Comparison of ENCODE assay signal across 10 cellular contexts in the genomic region with DNA sequence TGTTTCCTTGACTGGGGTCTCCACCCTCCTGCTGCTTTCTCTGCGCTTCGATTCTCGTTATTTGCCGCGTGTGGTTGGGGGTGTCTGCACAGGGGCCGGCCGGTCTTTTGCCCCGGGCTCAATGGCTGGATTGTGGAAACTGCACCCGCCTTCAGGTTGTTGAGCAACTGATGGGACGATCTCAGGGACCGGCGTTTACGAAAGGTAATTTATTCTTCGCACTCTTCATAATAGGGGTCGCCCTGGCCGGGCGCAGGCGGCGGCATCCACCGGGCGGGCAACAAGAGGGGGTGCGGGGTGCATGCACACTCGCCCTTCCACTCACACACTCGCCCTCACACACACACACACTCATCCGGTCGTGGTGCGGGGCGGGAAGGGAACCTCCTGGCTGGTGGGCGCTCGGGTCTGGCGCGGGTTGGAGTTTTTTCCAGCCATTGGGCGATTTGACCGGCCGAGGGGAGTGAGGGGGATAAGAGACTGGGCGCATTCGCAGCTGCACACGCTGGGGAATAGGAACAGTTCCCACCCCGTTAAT. TPM values are rescaled to one million over a fixed set of nuclear protein-coding genes. Genes with fewer than 3 reads are reported as not detected.
A peak's percentile ranks its signal among the peaks of the same experiment; 100 is the strongest.
DNase-seq lines count a peak whose midpoint lies in the region; ATAC-seq and TF ChIP-seq lines count a peak whose summit lies in the region.
"Had no signal": no experiment of that assay in that cellular context is flagged by ENCODE, and none has a peak within 500 bp of the region (broad histone marks: within the 10 kb centered on the region; RNA-seq: fewer than 3 reads in every experiment).

No MANE protein-coding gene starts in this region.

- H3K27ac ChIP-seq in colonic mucosa: peak overlapping the region; percentile 22
- H3K27ac ChIP-seq in lower lobe of right lung: no peak overlapping the region
- no peak overlapping the region for H3K27ac ChIP-seq in upper lobe of right lung
- H3K27ac ChIP-seq: BLaER1 treated with 17β-estradiol and CSF1 and Interleukin-3, amounts not matched to agents 10 nM and 100 nM had no signal

- H3K9me3 ChIP-seq in colonic mucosa: no peaks in the 10 kb centered on the region
- H3K9me3 ChIP-seq in lower lobe of right lung: no peaks in the 10 kb centered on the region
- no peaks in the 10 kb centered on the region for H3K9me3 ChIP-seq in upper lobe of right lung
- H3K9me3 ChIP-seq in Caco-2: no peaks in the 10 kb centered on the region

- peaks cover 48% of the 10 kb centered on the region for H3K27me3 Mint-ChIP-seq in activated CD4-positive, alpha-beta T cell treated with anti-CD3 and anti-CD28 coated beads, Interleukin-2, amount 10 ng/mL, durations not matched to agents 24 days and 14 days
- H3K27me3 Mint-ChIP-seq in activated CD4-positive, alpha-beta T cell treated with anti-CD3 and anti-CD28 coated beads, Interleukin-2, amount 10 ng/mL, durations not matched to agents 7 days and 5 days: peaks cover 50% of the 10 kb centered on the region
- H3K27me3 Mint-ChIP-seq in Caco-2 (ENCODE audit: insufficient read depth, unreplicated experiment): no peaks in the 10 kb centered on the region

- no peaks in the 10 kb centered on the region for H3K9me3 Mint-ChIP-seq in activated CD4-positive, alpha-beta T cell treated with anti-CD3 and anti-CD28 coated beads, Interleukin-2, amount 10 ng/mL, durations not matched to agents 24 days and 14 days
- H3K9me3 Mint-ChIP-seq in activated CD4-positive, alpha-beta T cell treated with anti-CD3 and anti-CD28 coated beads, Interleukin-2, amount 10 ng/mL, durations not matched to agents 7 days and 5 days: no peaks in the 10 kb centered on the region
- peaks cover 6% of the 10 kb centered on the region for H3K9me3 Mint-ChIP-seq in Caco-2 (ENCODE audit: unreplicated experiment)

- H3K4me1 Mint-ChIP-seq in activated CD4-positive, alpha-beta T cell treated with anti-CD3 and anti-CD28 coated beads, Interleukin-2, amount 10 ng/mL, durations not matched to agents 24 days and 14 days: peaks cover 2% of the 10 kb centered on the region
- H3K4me1 Mint-ChIP-seq in activated CD4-positive, alpha-beta T cell treated with anti-CD3 and anti-CD28 coated beads, Interleukin-2, amount 10 ng/mL, durations not matched to agents 7 days and 5 days: peaks cover 7% of the 10 kb centered on the region
- peaks cover 8% of the 10 kb centered on the region for H3K4me1 Mint-ChIP-seq in Caco-2 (ENCODE audit: low read depth, unreplicated experiment)

- DNase-seq in activated CD4-positive, alpha-beta T cell treated with anti-CD3 and anti-CD28 coated beads, Interleukin-2, amount 10 ng/mL, durations not matched to agents 24 days and 14 days: no peak
- no peak for DNase-seq in activated CD4-positive, alpha-beta T cell treated with anti-CD3 and anti-CD28 coated beads, Interleukin-2, amount 10 ng/mL, durations not matched to agents 7 days and 5 days
- DNase-seq in colonic mucosa (no peak), lower lobe of right lung (peak; percentile 32), upper lobe of right lung (no peak), Caco-2 (no peak)
- DNase-seq in stimulated activated CD4-positive, alpha-beta T cell treated with anti-CD3 and anti-CD28 coated beads, Interleukin-4, amount 100 ng/mL, for 1 hour: no peak

- H3K4me1 ChIP-seq in colonic mucosa (no peaks in the 10 kb centered on the region), lower lobe of right lung (peaks cover 9% of the 10 kb centered on the region), upper lobe of right lung (no peaks in the 10 kb centered on the region), Caco-2 (peaks cover 21% of the 10 kb centered on the region)
- H3K4me1 ChIP-seq: BLaER1 treated with 17β-estradiol and CSF1 and Interleukin-3, amounts not matched to agents 10 nM and 100 nM had no signal

- intact Hi-C loops in activated CD4-positive, alpha-beta T cell treated with anti-CD3 and anti-CD28 coated beads, Interleukin-2, amount 10 ng/mL, durations not matched to agents 24 days and 14 days (cut with micrococcal nuclease): no loop called here
- intact Hi-C loops in colonic mucosa (cut with DNase I) (no loop called here), lower lobe of right lung (cut with DNase I) (no loop called here), upper lobe of right lung (cut with DNase I) (no loop called here), Caco-2 (cut with micrococcal nuclease; ENCODE audit: unreplicated experiment) (loop anchor here (10.0 kb wide), 2 partner anchors 353 to 357 kb away; no protein-coding TSS in a partner anchor)

- peak in 1 of 2 donors; percentile 29 for ATAC-seq in lower lobe of right lung
- peak; percentile 22 for ATAC-seq in upper lobe of right lung
- no peak for ATAC-seq in GM21528 (IDR thresholded peaks at IDR 0.05; ENCODE audit: low FRiP score, unreplicated experiment)

- H3K27ac Mint-ChIP-seq in activated CD4-positive, alpha-beta T cell treated with anti-CD3 and anti-CD28 coated beads, Interleukin-2, amount 10 ng/mL, durations not matched to agents 24 days and 14 days: no peak overlapping the region
- H3K27ac Mint-ChIP-seq in activated CD4-positive, alpha-beta T cell treated with anti-CD3 and anti-CD28 coated beads, Interleukin-2, amount 10 ng/mL, durations not matched to agents 7 days and 5 days: no peak overlapping the region
- H3K27ac Mint-ChIP-seq in Caco-2 (ENCODE audit: unreplicated experiment): no peak overlapping the region

- CTCF ChIA-PET in activated CD4-positive, alpha-beta T cell treated with anti-CD3 and anti-CD28 coated beads, Interleukin-2, amount 10 ng/mL, durations not matched to agents 7 days and 5 days (lab: Charles Lee): no interaction called here
- CTCF ChIA-PET in Caco-2 (lab: Charles Lee): no interaction called here

- no peak for TF ChIP-seq CTCF in colonic mucosa (IDR thresholded peaks at IDR 0.05)
- no peak for TF ChIP-seq CTCF in lower lobe of right lung (IDR thresholded peaks at IDR 0.05)
- no peak for TF ChIP-seq CTCF in upper lobe of right lung (IDR thresholded peaks at IDR 0.05)
- no peak for TF ChIP-seq CTCF in Caco-2 (IDR thresholded peaks at IDR 0.05; ENCODE audit: insufficient read depth in 1 of 2, low read depth in 1 of 2, low read length in 1 of 2, severe bottlenecking in 1 of 2, unreplicated experiment in 1 of 2)

- H3K4me3 Mint-ChIP-seq in activated CD4-positive, alpha-beta T cell treated with anti-CD3 and anti-CD28 coated beads, Interleukin-2, amount 10 ng/mL, durations not matched to agents 24 days and 14 days: peak overlapping the region; percentile 35
- no peak overlapping the region for H3K4me3 Mint-ChIP-seq in activated CD4-positive, alpha-beta T cell treated with anti-CD3 and anti-CD28 coated beads, Interleukin-2, amount 10 ng/mL, durations not matched to agents 7 days and 5 days
- no peak overlapping the region for H3K4me3 Mint-ChIP-seq in Caco-2 (ENCODE audit: unreplicated experiment)

- peak overlapping the region in 1 of 2 donors; percentile 49 for H3K9ac ChIP-seq in colonic mucosa (ENCODE audit: low read depth in 2 of 2, low read length in 2 of 2)
- H3K9ac ChIP-seq: BLaER1 treated with 17β-estradiol and CSF1 and Interleukin-3, amounts not matched to agents 10 nM and 100 nM had no signal

- H3K27me3 ChIP-seq in colonic mucosa (peaks cover 36% of the 10 kb centered on the region), lower lobe of right lung (ENCODE audit: low read depth) (peaks cover 39% of the 10 kb centered on the region), upper lobe of right lung (peaks cover 47% of the 10 kb centered on the region), Caco-2 (replicated peaks; ENCODE audit: control insufficient read depth, insufficient read depth, low read length) (no peaks in the 10 kb centered on the region)
- H3K27me3 ChIP-seq: BLaER1 treated with 17β-estradiol and CSF1 and Interleukin-3, amounts not matched to agents 10 nM and 100 nM had no signal

- no TSS peak for BruUV-seq in Caco-2 (replicated peaks; lab: Mats Ljungman, UMichigan)

- H3K36me3 ChIP-seq in colonic mucosa: no peaks in the 10 kb centered on the region
- no peaks in the 10 kb centered on the region for H3K36me3 ChIP-seq in lower lobe of right lung
- H3K36me3 ChIP-seq in upper lobe of right lung: no peaks in the 10 kb centered on the region
- H3K36me3 ChIP-seq in Caco-2 (ENCODE audit: control insufficient read depth, insufficient read depth, low read length): no peaks in the 10 kb centered on the region
- H3K36me3 ChIP-seq: BLaER1 treated with 17β-estradiol and CSF1 and Interleukin-3, amounts not matched to agents 10 nM and 100 nM had no signal

- H3K36me3 Mint-ChIP-seq in activated CD4-positive, alpha-beta T cell treated with anti-CD3 and anti-CD28 coated beads, Interleukin-2, amount 10 ng/mL, durations not matched to agents 24 days and 14 days (ENCODE audit: low read depth): peaks cover 2% of the 10 kb centered on the region
- no peaks in the 10 kb centered on the region for H3K36me3 Mint-ChIP-seq in activated CD4-positive, alpha-beta T cell treated with anti-CD3 and anti-CD28 coated beads, Interleukin-2, amount 10 ng/mL, durations not matched to agents 7 days and 5 days (ENCODE audit: low read depth)
- peaks cover 10% of the 10 kb centered on the region for H3K36me3 Mint-ChIP-seq in Caco-2 (ENCODE audit: insufficient read depth, unreplicated experiment)

- H3K4me3 ChIP-seq in colonic mucosa (peak overlapping the region; percentile 30), lower lobe of right lung (peak overlapping the region; percentile 58), upper lobe of right lung (peak overlapping the region; percentile 52), Caco-2 (ENCODE audit: low read depth, low read length) (no peak overlapping the region)

- POLR2A ChIA-PET in activated CD4-positive, alpha-beta T cell treated with anti-CD3 and anti-CD28 coated beads, Interleukin-2, amount 10 ng/mL, durations not matched to agents 7 days and 5 days (lab: Charles Lee): no interaction called here
- POLR2A ChIA-PET in Caco-2 (lab: Charles Lee): no interaction called here

RNA-seq across cellular contexts. Expression of gene ADGRL3, which starts 1.5 kb away (rescaled TPM):
- not detected in 2 replicates for total RNA-seq in activated CD4-positive, alpha-beta T cell treated with anti-CD3 and anti-CD28 coated beads, Interleukin-2, amount 10 ng/mL, durations not matched to agents 24 days and 14 days
- total RNA-seq in activated CD4-positive, alpha-beta T cell treated with anti-CD3 and anti-CD28 coated beads, Interleukin-2, amount 10 ng/mL, durations not matched to agents 7 days and 5 days: not detected
- total RNA-seq in colonic mucosa (1 to 10 TPM; 4.1 to 4.4 TPM), lower lobe of right lung (6.0 TPM), upper lobe of right lung (4.0 TPM), Caco-2 (2022) (1.5 and 1.9 TPM in 2 replicates)
- total RNA-seq: T-helper 2 cell treated with Interferon-gamma antibody and Interleukin-4, amounts not matched to agents 100 ng/mL and 5 ng/mL, for 36 hours had no signal
